ENCODE assay signal across 8 cellular contexts in genomic region chr11:10930961-10931760, GRCh38.
DNase-seq lines count a peak whose midpoint lies in the region; ATAC-seq lines count a peak whose summit lies in the region.

No MANE protein-coding gene starts in this region.

- H3K9me3 ChIP-seq in HAP-1 (no peaks in the 10 kb centered on the region), mesodermal cell (ENCODE audit: control insufficient read depth, low read length) (no peaks in the 10 kb centered on the region)

- peak; percentile 86 for DNase-seq in AG20443 (ENCODE audit: low spot score)
- peak; percentile 82 to 86 for DNase-seq in HAP-1 (ENCODE audit: low spot score in 2 of 2)
- peak; percentile 80 to 95 for DNase-seq in NCI-H526 (lab: John Stamatoyannopoulos, UW)
- peak; percentile 29 for DNase-seq in activated T-cell treated with anti-CD3 and anti-CD28 coated beads for 48 hours (ENCODE audit: low read depth)
- DNase-seq in epithelial cell of prostate (ENCODE audit: low read depth, low spot score), result no peak
- peak; percentile 18 to 60 for DNase-seq in stimulated activated CD8-positive, alpha-beta memory T cell treated with anti-CD3 and anti-CD28 coated beads, Interleukin-7, amount 100 ng/mL, for 4 hours (ENCODE audit: low read depth in 2 of 2)

- in situ Hi-C loops in HAP-1 (cut with MboI; ENCODE audit: low sequenced_read_pairs), result loop anchor here (5.0 kb wide), 1 partner anchor 91 kb away; no protein-coding TSS in a partner anchor

- no peaks in the 10 kb centered on the region for H3K27me3 ChIP-seq in HAP-1 (ENCODE audit: low read depth)

- ATAC-seq in HG03159 (IDR thresholded peaks at IDR 0.05; ENCODE audit: unreplicated experiment), result no peak

- H3K36me3 ChIP-seq in HAP-1 (replicated peaks), result no peaks in the 10 kb centered on the region
- no peaks in the 10 kb centered on the region for H3K36me3 ChIP-seq in mesodermal cell (ENCODE audit: control insufficient read depth, insufficient read depth, low read length)

- H3K4me3 ChIP-seq in HAP-1 (peak overlapping the region; percentile 41), mesodermal cell (ENCODE audit: extremely low read depth, insufficient read depth, low read length, poor library complexity, severe bottlenecking) (peak overlapping the region; percentile 64)

- H3K27ac ChIP-seq in epithelial cell of prostate, result peak overlapping the region; percentile 53
- peak overlapping the region; percentile 83 for H3K27ac ChIP-seq in mesodermal cell (ENCODE audit: low read depth, low read length, severe bottlenecking)

- H3K4me1 ChIP-seq in HAP-1 (peaks cover 46% of the 10 kb centered on the region), mesodermal cell (ENCODE audit: control insufficient read depth, insufficient read depth, low read length, poor library complexity, severe bottlenecking) (peaks cover 11% of the 10 kb centered on the region)

- 0% methylated on average over 42 to 47 of the region's 71 CpGs for WGBS in mesodermal cell (ENCODE audit: insufficient coverage in 2 of 2), 2 experiments
